Comparison of ENCODE assay signal across 31 cellular contexts in the genomic region with DNA sequence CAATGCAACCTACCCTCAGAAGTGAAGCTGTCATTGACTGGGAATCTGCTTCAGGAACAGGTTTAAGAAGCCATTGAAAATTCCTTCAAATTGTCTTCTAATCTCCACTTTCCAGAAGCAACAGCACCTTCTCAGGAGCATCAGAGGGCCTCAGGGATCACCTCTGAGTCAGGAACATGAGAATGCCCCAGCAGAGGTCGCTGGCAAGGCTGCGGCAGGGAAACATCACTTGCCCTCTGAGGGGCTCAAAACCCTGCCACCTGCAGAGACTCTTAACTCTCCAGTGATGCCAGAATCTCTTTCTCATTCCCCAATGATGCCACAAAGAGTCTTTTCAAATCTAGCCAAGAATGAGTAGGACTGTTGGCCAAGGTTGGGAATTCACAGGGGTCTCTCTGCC. TPM values are rescaled to one million over a fixed set of nuclear protein-coding genes. Genes with fewer than 3 reads are reported as not detected.
"Had no signal": no experiment of that assay in that cellular context is flagged by ENCODE, and none has a peak within 500 bp of the region (broad histone marks: within the 10 kb centered on the region; RNA-seq: fewer than 3 reads in every experiment).

No MANE protein-coding gene starts in this region.

- H3K4me3 ChIP-seq: adrenal gland, body of pancreas, breast epithelium, SJCRH30, SK-N-MC had no signal

- H3K27me3 Mint-ChIP-seq: activated CD4-positive, alpha-beta T cell treated with anti-CD3 and anti-CD28 coated beads for 36 hours; activated T-cell treated with anti-CD3 and anti-CD28 coated beads, Interleukin-2, amount 50 U/mL, for 24 hours had no signal

- H3K9me3 Mint-ChIP-seq: activated CD4-positive, alpha-beta T cell treated with anti-CD3 and anti-CD28 coated beads, Interleukin-2, amount 10 ng/mL, durations not matched to agents 7 days and 5 days; activated naive CD4-positive, alpha-beta T cell treated with anti-CD3 and anti-CD28 coated beads, Interleukin-2, amount 50 U/mL, for 72 hours; activated T-cell treated with anti-CD3 and anti-CD28 coated beads, Interleukin-2, amount 50 U/mL, for 24 hours; activated T-helper 2 cell treated with anti-CD3 and anti-CD28 coated beads, Interferon-gamma antibody, Interleukin-2, Interleukin-4, amounts not matched to agents 10 μg/mL and 5 μg/mL and 100 μg/mL, durations not matched to agents 14 hours and 24 hours and 36 hours; T-helper 1 cell treated with Interleukin-12 subunit alpha and Interleukin-12 subunit beta and Interleukin-4 antibody, amounts not matched to agents 30 μg/mL and 1 μg/mL, for 36 hours; T-helper 2 cell treated with Interferon-gamma antibody and Interleukin-4, amounts not matched to agents 5 μg/mL and 100 μg/mL, for 36 hours had no signal

- DNase-seq: activated CD4-positive, alpha-beta T cell treated with anti-CD3 and anti-CD28 coated beads for 36 hours; activated CD4-positive, alpha-beta T cell treated with anti-CD3 and anti-CD28 coated beads, Interleukin-2, amount 10 ng/mL, durations not matched to agents 7 days and 5 days; activated CD4-positive, alpha-beta T cell treated with anti-CD3 and anti-CD28 coated beads, Interleukin-2, amount 50 U/mL, for 48 hours; activated CD8-positive, alpha-beta T cell treated with anti-CD3 and anti-CD28 coated beads, Interleukin-2, amount 10 ng/mL, durations not matched to agents 7 days and 5 days; activated gamma-delta T cell; activated naive CD4-positive, alpha-beta T cell treated with Interleukin-2 at 50 U/mL for 16 hours; activated T-cell treated with anti-CD3 and anti-CD28 coated beads, Interleukin-2, amount 50 U/mL, for 24 hours; adrenal gland; body of pancreas; Karpas-422; NCI-H1105; NCI-H1417 treated with DMSO at 0.1 percent for 48 hours; NCI-H187 treated with DMSO at 0.1 percent for 48 hours; NCI-H2081; NCI-H226; NCI-H524 treated with DMSO at 0.1 percent for 48 hours; SHP77; SJCRH30 had no signal

- H3K36me3 Mint-ChIP-seq: activated naive CD4-positive, alpha-beta T cell treated with anti-CD3 and anti-CD28 coated beads, Interleukin-2, amount 50 U/mL, for 72 hours had no signal

- H3K27ac ChIP-seq: adrenal gland, body of pancreas, breast epithelium, SJCRH30, SK-N-MC had no signal

- H3K4me3 Mint-ChIP-seq: activated CD4-positive, alpha-beta T cell treated with anti-CD3 and anti-CD28 coated beads for 36 hours; activated CD4-positive, alpha-beta T cell treated with anti-CD3 and anti-CD28 coated beads, Interleukin-2, amount 10 ng/mL, durations not matched to agents 7 days and 5 days; activated CD8-positive, alpha-beta T cell treated with anti-CD3 and anti-CD28 coated beads, Interleukin-2, amount 10 ng/mL, durations not matched to agents 7 days and 5 days; activated T-cell treated with anti-CD3 and anti-CD28 coated beads, Interleukin-2, amount 50 U/mL, for 24 hours; T-helper 1 cell treated with Interleukin-12 subunit alpha and Interleukin-12 subunit beta and Interleukin-4 antibody, amounts not matched to agents 30 μg/mL and 1 μg/mL, for 36 hours; T-helper 2 cell treated with Interferon-gamma antibody and Interleukin-4, amounts not matched to agents 5 μg/mL and 100 μg/mL, for 36 hours had no signal

- ATAC-seq: activated CD4-positive, alpha-beta T cell treated with anti-CD3 and anti-CD28 coated beads for 36 hours; activated CD4-positive, CD25-positive, alpha-beta regulatory T cell treated with anti-CD3 and anti-CD28 coated beads, Interleukin-2, amount 50 U/mL, for 24 hours; activated CD8-positive, alpha-beta T cell treated with anti-CD3 and anti-CD28 coated beads, Interleukin-2, amount 10 ng/mL, durations not matched to agents 7 days and 5 days; activated naive CD4-positive, alpha-beta T cell treated with anti-CD3 and anti-CD28 coated beads, Interleukin-2, amount 50 U/mL, for 72 hours; body of pancreas; Panc1 had no signal

- H3K4me1 ChIP-seq: adrenal gland, body of pancreas, breast epithelium, SJCRH30 had no signal

- H3K4me1 Mint-ChIP-seq: activated CD4-positive, alpha-beta T cell treated with anti-CD3 and anti-CD28 coated beads for 36 hours; activated CD4-positive, alpha-beta T cell treated with anti-CD3 and anti-CD28 coated beads, Interleukin-2, amount 10 ng/mL, durations not matched to agents 7 days and 5 days had no signal

- H3K27me3 ChIP-seq: adrenal gland, body of pancreas, breast epithelium, SJCRH30 had no signal

- H3K27ac Mint-ChIP-seq: activated CD4-positive, alpha-beta T cell treated with anti-CD3 and anti-CD28 coated beads for 36 hours; activated CD4-positive, alpha-beta T cell treated with anti-CD3 and anti-CD28 coated beads, Interleukin-2, amount 10 ng/mL, durations not matched to agents 7 days and 5 days; activated CD8-positive, alpha-beta T cell treated with anti-CD3 and anti-CD28 coated beads, Interleukin-2, amount 10 ng/mL, durations not matched to agents 7 days and 5 days; activated naive CD4-positive, alpha-beta T cell treated with anti-CD3 and anti-CD28 coated beads, Interleukin-2, amount 50 U/mL, for 72 hours; activated T-cell treated with anti-CD3 and anti-CD28 coated beads, Interleukin-2, amount 50 U/mL, for 24 hours; activated T-helper 2 cell treated with anti-CD3 and anti-CD28 coated beads, Interferon-gamma antibody, Interleukin-2, Interleukin-4, amounts not matched to agents 10 μg/mL and 5 μg/mL and 100 μg/mL, durations not matched to agents 14 hours and 24 hours and 36 hours; T-helper 1 cell treated with Interleukin-12 subunit alpha and Interleukin-12 subunit beta and Interleukin-4 antibody, amounts not matched to agents 30 μg/mL and 1 μg/mL, for 36 hours; T-helper 2 cell treated with Interferon-gamma antibody and Interleukin-4, amounts not matched to agents 5 μg/mL and 100 μg/mL, for 36 hours had no signal

- H3K9me3 ChIP-seq: adrenal gland, body of pancreas, breast epithelium, SJCRH30 had no signal

- H3K36me3 ChIP-seq: adrenal gland, breast epithelium, SJCRH30 had no signal

- FAIRE-seq: astrocyte, TTC549 had no signal

RNA-seq across cellular contexts. Expression of a gene that starts 26.1 kb away (rescaled TPM):
- total RNA-seq: activated CD4-positive, alpha-beta T cell treated with anti-CD3 and anti-CD28 coated beads for 36 hours; activated CD4-positive, alpha-beta T cell treated with anti-CD3 and anti-CD28 coated beads, Interleukin-2, amount 10 ng/mL, durations not matched to agents 7 days and 5 days; activated CD8-positive, alpha-beta T cell treated with anti-CD3 and anti-CD28 coated beads, Interleukin-2, amount 10 ng/mL, durations not matched to agents 7 days and 5 days; body of pancreas; cardiac septum; NCI-H460; RPMI7951; SJCRH30 had no signal
- polyA plus RNA-seq: adrenal gland had no signal
